8 cellular contexts compared by ENCODE assay signal in the genomic region with DNA sequence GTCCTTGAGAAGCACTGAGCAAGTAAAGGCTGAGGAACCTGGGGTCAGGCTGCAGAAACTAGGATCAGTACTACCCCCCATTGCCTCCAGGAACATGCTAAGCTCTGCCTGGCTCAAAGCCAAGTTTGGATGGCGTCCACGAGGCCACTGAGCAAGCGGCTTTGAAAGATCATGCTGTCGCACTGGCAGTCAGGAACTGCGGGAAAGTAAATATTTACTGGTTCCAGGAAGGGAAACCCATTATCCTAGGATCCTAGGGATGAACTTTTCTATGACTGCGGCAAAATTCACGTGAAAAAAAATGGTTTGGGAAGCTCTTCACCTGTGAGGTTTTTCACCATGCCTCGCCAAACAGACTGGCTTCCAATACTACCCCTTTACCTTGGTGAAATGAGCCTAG.
DNase-seq lines count a peak whose midpoint lies in the region; ATAC-seq and TF ChIP-seq lines count a peak whose summit lies in the region.

No MANE protein-coding gene starts in this region.

- TF ChIP-seq CTCF in adrenal gland (IDR thresholded peaks at IDR 0.05) (no peak), coronary artery (IDR thresholded peaks at IDR 0.05) (no peak)

- H3K79me2 ChIP-seq in trophoblast cell (ENCODE audit: control insufficient read depth, insufficient read depth, low read length, poor library complexity): no peaks in the 10 kb centered on the region

- no peak overlapping the region for H2BK120ac ChIP-seq in trophoblast cell (ENCODE audit: insufficient read depth, low read length, poor library complexity)

- H3K27me3 ChIP-seq in adrenal gland (no peaks in the 10 kb centered on the region), aorta (ENCODE audit: control insufficient read depth in 1 of 2, insufficient read depth in 2 of 2, low read length in 1 of 2) (no peaks in the 10 kb centered on the region), trophoblast cell (ENCODE audit: insufficient read depth, low read length) (no peaks in the 10 kb centered on the region)

- no peak overlapping the region for H3K4ac ChIP-seq in trophoblast cell (ENCODE audit: low read depth, low read length)

- H2BK12ac ChIP-seq in trophoblast cell (ENCODE audit: low read length): no peak overlapping the region

- no peak overlapping the region for H3K23ac ChIP-seq in trophoblast cell (ENCODE audit: low read length)

- H3K4me3 ChIP-seq in adrenal gland (no peak overlapping the region), aorta (ENCODE audit: low read length in 2 of 2) (no peak overlapping the region), trophoblast cell (ENCODE audit: low read depth, low read length) (no peak overlapping the region), coronary artery (no peak overlapping the region)

- no peak overlapping the region for H2AK5ac ChIP-seq in trophoblast cell (ENCODE audit: low read length)

- H4K8ac ChIP-seq in trophoblast cell (ENCODE audit: low read depth, low read length): no peak overlapping the region

- H3K4me2 ChIP-seq in trophoblast cell (ENCODE audit: low read length): no peak overlapping the region

- H3K9me3 ChIP-seq in adrenal gland (replicated peaks in 1 of 3) (no peaks in the 10 kb centered on the region), aorta (ENCODE audit: control insufficient read depth, low read length) (no peaks in the 10 kb centered on the region), trophoblast cell (ENCODE audit: insufficient read depth, low read depth, low read length) (no peaks in the 10 kb centered on the region)

- no peak for TF ChIP-seq POLR2A in adrenal gland (IDR thresholded peaks at IDR 0.05)

- H3K36me3 ChIP-seq in adrenal gland (replicated peaks in 1 of 2) (no peaks in the 10 kb centered on the region), aorta (ENCODE audit: control insufficient read depth in 1 of 2, insufficient read depth in 2 of 2, low read length in 1 of 2) (no peaks in the 10 kb centered on the region), trophoblast cell (ENCODE audit: control insufficient read depth in 1 of 2, insufficient read depth in 2 of 2, low read length in 2 of 2) (peaks cover 0 to 1% of the 10 kb centered on the region in 2 experiments)

- no peak overlapping the region for H2BK5ac ChIP-seq in trophoblast cell (ENCODE audit: low read depth, low read length, poor library complexity)

- no peaks in the 10 kb centered on the region for H3K79me1 ChIP-seq in trophoblast cell (ENCODE audit: low read length)

- peak; percentile 4 for DNase-seq in stimulated activated CD4-positive, alpha-beta T cell treated with anti-CD3 and anti-CD28 coated beads, Interleukin-15, amount 100 ng/mL, for 24 hours
- DNase-seq in stimulated activated CD4-positive, alpha-beta T cell treated with anti-CD3 and anti-CD28 coated beads, Interleukin-4, amount 100 ng/mL, for 1 hour: no peak
- peak; percentile 38 to 83 (median 73) for DNase-seq in adrenal gland
- peak; percentile 45 for DNase-seq in left kidney (ENCODE audit: low read depth, low spot score)
- peak; percentile 74 to 85 for DNase-seq in aorta
- DNase-seq in trophoblast cell: no peak
- DNase-seq in coronary artery (ENCODE audit: low spot score): no peak

- peaks cover 0 to 17% of the 10 kb centered on the region in 2 donors for H3K4me1 ChIP-seq in adrenal gland (replicated peaks in 1 of 2)
- H3K4me1 ChIP-seq in aorta (ENCODE audit: control insufficient read depth in 1 of 2, insufficient read depth in 2 of 2, low read length in 2 of 2): peaks cover 0 to 6% of the 10 kb centered on the region in 2 donors
- H3K4me1 ChIP-seq in trophoblast cell (ENCODE audit: control insufficient read depth in 1 of 2, insufficient read depth in 2 of 2, low read length in 2 of 2): no peaks in the 10 kb centered on the region

- no peak overlapping the region for H3K27ac ChIP-seq in adrenal gland
- no peak overlapping the region for H3K27ac ChIP-seq in aorta (ENCODE audit: low read depth in 1 of 2, low read length in 2 of 2)
- no peak overlapping the region for H3K27ac ChIP-seq in trophoblast cell (ENCODE audit: low read depth, low read length)
- no peak overlapping the region for H3K27ac ChIP-seq in coronary artery

- no peak overlapping the region for H4K91ac ChIP-seq in trophoblast cell (ENCODE audit: low read depth, low read length)

- ATAC-seq in aorta (ENCODE audit: low FRiP score) (peak; percentile 52), HG03159 (IDR thresholded peaks at IDR 0.05; ENCODE audit: unreplicated experiment) (no peak)

- no peak overlapping the region for H4K12ac ChIP-seq in trophoblast cell (ENCODE audit: low read depth, low read length)

- no peak overlapping the region for H2AFZ ChIP-seq in trophoblast cell (ENCODE audit: insufficient read depth, low read length, poor library complexity)

- H3K9ac ChIP-seq in trophoblast cell (ENCODE audit: low read length): no peak overlapping the region

- intact Hi-C loops in adrenal gland (cut with DNase I) (no loop called here), aorta (cut with DNase I) (no loop called here)

- no peak overlapping the region for H3K14ac ChIP-seq in trophoblast cell (ENCODE audit: low read length)

- no peak overlapping the region for H3K18ac ChIP-seq in trophoblast cell (ENCODE audit: low read length)

- 22 to 41% (median 28%) methylated on average over 8 of the region's 8 CpGs for whole genome bisulfite sequencing in adrenal gland, 4 donors
- 19% methylated on average over 8 of the region's 8 CpGs for WGBS in aorta, 2 donors
- WGBS in trophoblast cell (ENCODE audit: extremely low coverage, insufficient coverage, insufficient read length): no CpG with 5 or more reads among the region's 8 CpGs

Comparison
In these comparisons a context has a peak if more than half of its experiments do, and no peak if none do; other contexts are left out.
1. DNase-seq: peak in stimulated activated CD4-positive, alpha-beta T cell treated with anti-CD3 and anti-CD28 coated beads, Interleukin-15, amount 100 ng/mL, for 24 hours (single experiment), adrenal gland (7 of 7), left kidney (single experiment) and aorta (2 of 2); none in stimulated activated CD4-positive, alpha-beta T cell treated with anti-CD3 and anti-CD28 coated beads, Interleukin-4, amount 100 ng/mL, for 1 hour (single experiment), trophoblast cell (0 of 2) and coronary artery (single experiment).